In the genomic region with DNA sequence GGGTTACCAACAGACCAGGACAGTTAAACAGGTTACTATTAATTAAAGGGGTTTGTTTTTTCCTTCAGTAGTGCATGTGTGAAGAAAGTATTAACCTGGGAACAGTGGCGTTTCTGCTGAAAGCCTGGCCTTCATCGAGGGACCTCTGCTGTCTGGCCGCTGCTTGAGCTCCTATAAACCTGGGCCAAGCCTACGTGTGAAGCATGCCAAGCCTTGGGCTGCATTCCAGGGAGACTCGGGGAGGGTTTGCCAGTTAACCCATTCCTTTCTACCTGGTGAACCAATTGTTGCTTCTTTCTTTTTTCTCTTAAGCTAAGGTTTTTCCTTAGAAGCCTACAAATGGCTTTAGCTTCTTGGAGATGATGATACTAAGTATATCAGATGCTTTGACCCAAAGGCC, we compare ENCODE assay signal across 9 cellular contexts. TPM values are rescaled to one million over a fixed set of nuclear protein-coding genes. Genes with fewer than 3 reads are reported as not detected.
A peak's percentile ranks its signal among the peaks of the same experiment; 100 is the strongest.
DNase-seq lines count a peak whose midpoint lies in the region; ATAC-seq and TF ChIP-seq lines count a peak whose summit lies in the region.
"Had no signal": no experiment of that assay in that cellular context is flagged by ENCODE, and none has a peak within 500 bp of the region (broad histone marks: within the 10 kb centered on the region; RNA-seq: fewer than 3 reads in every experiment).

No MANE protein-coding gene starts in this region.

- intact Hi-C loops in tibial artery (cut with DNase I; ENCODE audit: low total_unique reads): no loop called here

- CTCF ChIA-PET in activated CD8-positive, alpha-beta memory T cell treated with anti-CD3 and anti-CD28 coated beads, Interleukin-2, amount 10 ng/mL, durations not matched to agents 7 days and 5 days (lab: Charles Lee): interaction anchor here (0.8 to 1.7 kb wide), 4 partner anchors 11 to 21 kb away, joined by 3 to 5 read pairs (median 4); no protein-coding TSS in a partner anchor

- H3K27ac ChIP-seq in tibial artery: peak overlapping the region; percentile 62 to 69

- H3K9me3 ChIP-seq in tibial artery: no peaks in the 10 kb centered on the region

- H3K36me3 Mint-ChIP-seq in activated CD8-positive, alpha-beta memory T cell treated with anti-CD3 and anti-CD28 coated beads, Interleukin-2, amount 10 ng/mL, durations not matched to agents 7 days and 5 days: peaks cover 48% of the 10 kb centered on the region

- H3K4me1 Mint-ChIP-seq in activated CD8-positive, alpha-beta memory T cell treated with anti-CD3 and anti-CD28 coated beads, Interleukin-2, amount 10 ng/mL, durations not matched to agents 7 days and 5 days: peaks cover 76% of the 10 kb centered on the region

- no peaks in the 10 kb centered on the region for H3K9me3 Mint-ChIP-seq in activated CD8-positive, alpha-beta memory T cell treated with anti-CD3 and anti-CD28 coated beads, Interleukin-2, amount 10 ng/mL, durations not matched to agents 7 days and 5 days (ENCODE audit: low read depth)
- H3K9me3 Mint-ChIP-seq: CD8-positive, alpha-beta memory T cell had no signal

- ATAC-seq in activated CD8-positive, alpha-beta memory T cell treated with anti-CD3 and anti-CD28 coated beads, Interleukin-2, amount 10 ng/mL, durations not matched to agents 7 days and 5 days: no peak
- ATAC-seq in GM19452 (IDR thresholded peaks at IDR 0.05; ENCODE audit: unreplicated experiment) (no peak), GM19467 (IDR thresholded peaks at IDR 0.05; ENCODE audit: unreplicated experiment) (no peak)

- TF ChIP-seq CTCF in astrocyte of the cerebellum (IDR thresholded peaks at IDR 0.05; ENCODE audit: low read depth, low read length, missing control alignments): no peak
- no peak for TF ChIP-seq CTCF in tibial artery (IDR thresholded peaks at IDR 0.05)

- no peak overlapping the region for H3K4me3 Mint-ChIP-seq in activated CD8-positive, alpha-beta memory T cell treated with anti-CD3 and anti-CD28 coated beads, Interleukin-2, amount 10 ng/mL, durations not matched to agents 7 days and 5 days

- peak overlapping the region; percentile 85 for H3K27ac Mint-ChIP-seq in activated CD8-positive, alpha-beta memory T cell treated with anti-CD3 and anti-CD28 coated beads, Interleukin-2, amount 10 ng/mL, durations not matched to agents 7 days and 5 days

- H3K27me3 Mint-ChIP-seq in activated CD8-positive, alpha-beta memory T cell treated with anti-CD3 and anti-CD28 coated beads, Interleukin-2, amount 10 ng/mL, durations not matched to agents 7 days and 5 days: no peaks in the 10 kb centered on the region
- H3K27me3 Mint-ChIP-seq: CD8-positive, alpha-beta memory T cell had no signal

- no peak for DNase-seq in activated CD8-positive, alpha-beta memory T cell treated with anti-CD3 and anti-CD28 coated beads, Interleukin-2, amount 10 ng/mL, durations not matched to agents 7 days and 5 days
- DNase-seq in activated CD8-positive, alpha-beta memory T cell treated with anti-CD3 and anti-CD28 coated beads, Interleukin-2, amount 50 U/mL, for 4 hours: no peak
- DNase-seq in astrocyte of the cerebellum (ENCODE audit: low read depth) (peak; percentile 62), hypothalamus (lab: John Stamatoyannopoulos, UW) (peak in 29 of 51 donors; percentile 11 to 74 (median 49)), tibial artery (peak in 1 of 2 donors; percentile 80), NCI-H1417 (lab: John Stamatoyannopoulos, UW) (no peak)
- DNase-seq: CD8-positive, alpha-beta memory T cell had no signal

- H3K27me3 ChIP-seq in tibial artery: no peaks in the 10 kb centered on the region

- H3K36me3 ChIP-seq in tibial artery: no peaks in the 10 kb centered on the region

- peaks cover 3 to 50% (median 25%) of the 10 kb centered on the region in 4 donors for H3K4me1 ChIP-seq in tibial artery

- in situ Hi-C loops in astrocyte of the cerebellum (cut with HindIII; ENCODE audit: low sequenced_read_pairs): no loop called here

- H3K4me3 ChIP-seq in astrocyte of the cerebellum (ENCODE audit: low read depth, low read length) (peak overlapping the region; percentile 3), tibial artery (no peak overlapping the region)

RNA-seq across cellular contexts. Expression of a gene that starts 23.6 kb away (rescaled TPM):
- total RNA-seq in activated CD8-positive, alpha-beta memory T cell treated with anti-CD3 and anti-CD28 coated beads, Interleukin-2, amount 10 ng/mL, durations not matched to agents 7 days and 5 days: 100 to 1,000 TPM; 230 to 262 TPM

Comparison
In these comparisons a context has a peak if more than half of its experiments do, and no peak if none do; other contexts are left out.
1. DNase-seq: peak in astrocyte of the cerebellum (single experiment) and hypothalamus (29 of 51); none in activated CD8-positive, alpha-beta memory T cell treated with anti-CD3 and anti-CD28 coated beads, Interleukin-2, amount 10 ng/mL, durations not matched to agents 7 days and 5 days (single experiment), activated CD8-positive, alpha-beta memory T cell treated with anti-CD3 and anti-CD28 coated beads, Interleukin-2, amount 50 U/mL, for 4 hours (single experiment) and NCI-H1417 (0 of 3).